Comparison of ENCODE assay signal across 8 cellular contexts in genomic region chr3:187746479-187747335, GRCh38. TPM values are rescaled to one million over a fixed set of nuclear protein-coding genes. Genes with fewer than 3 reads are reported as not detected.
A peak's percentile ranks its signal among the peaks of the same experiment; 100 is the strongest.
DNase-seq lines count a peak whose midpoint lies in the region; ATAC-seq lines count a peak whose summit lies in the region.

No MANE protein-coding gene starts in this region.

- peak overlapping the region; percentile 94 for H3K9ac ChIP-seq in HUES64 (ENCODE audit: low read depth, low read length)

- H3K4me3 ChIP-seq in ACC112 (ENCODE audit: low read depth, low read length) (peak overlapping the region; percentile 96), HUES64 (ENCODE audit: low read length) (peak overlapping the region; percentile 86)

- DNase-seq in astrocyte of the hippocampus (ENCODE audit: low read depth, low spot score) (peak; percentile 60), kidney glomerular epithelial cell (lab: John Stamatoyannopoulos, UW) (peak; percentile 29), UCSD-AML1 (lab: John Stamatoyannopoulos, UW; ENCODE audit: unreplicated experiment) (no peak), NCI-H1436 (lab: John Stamatoyannopoulos, UW) (no peak)
- DNase-seq in stimulated activated naive CD4-positive, alpha-beta T cell treated with Interleukin-2 at 50 U/mL for 16 hours (lab: John Stamatoyannopoulos, UW) = peak; percentile 44

- no peaks in the 10 kb centered on the region for H3K9me3 ChIP-seq in HUES64 (ENCODE audit: insufficient read depth, low read depth, low read length)

- H3K36me3 ChIP-seq in ACC112 (ENCODE audit: insufficient read depth, low read length) = no peaks in the 10 kb centered on the region
- no peaks in the 10 kb centered on the region for H3K36me3 ChIP-seq in HUES64 (ENCODE audit: insufficient read depth, low read length)

- peaks cover 31% of the 10 kb centered on the region for H3K79me2 ChIP-seq in ACC112 (ENCODE audit: control insufficient read depth, insufficient read depth, low read length, unreplicated experiment)

- H3K4me1 ChIP-seq in ACC112 (ENCODE audit: control insufficient read depth, insufficient read depth, low read length, unreplicated experiment) = peaks cover 17% of the 10 kb centered on the region
- peaks cover 49% of the 10 kb centered on the region for H3K4me1 ChIP-seq in HUES64 (ENCODE audit: insufficient read depth, low read length)

- H2AFZ ChIP-seq in ACC112 (ENCODE audit: low read length, unreplicated experiment) = peak overlapping the region; percentile 52

- H3K27ac ChIP-seq in ACC112 (ENCODE audit: low read depth, low read length) (peak overlapping the region; percentile 97), HUES64 (ENCODE audit: low read depth, low read length) (peak overlapping the region; percentile 54; the same call in 1 of the 2 replicates)

- H3K27me3 ChIP-seq in ACC112 (ENCODE audit: insufficient read depth, low read length) (no peaks in the 10 kb centered on the region), HUES64 (ENCODE audit: insufficient read depth, low read length) (peaks cover 10% of the 10 kb centered on the region)

- ATAC-seq in GM21619 (IDR thresholded peaks at IDR 0.05; ENCODE audit: unreplicated experiment) = no peak

- 16% methylated on average over 8 of the region's 11 CpGs for WGBS in HUES64

RNA-seq across cellular contexts. Expression of gene BCL6, which starts 1.4 kb away (rescaled TPM):
- 2.3 TPM for polyA plus RNA-seq in HUES64 (2013, experiment 1 of 2)
- 3.0 TPM for polyA plus RNA-seq in HUES64 (2013, experiment 2 of 2)

RNA-seq across cellular contexts. Expression of gene RTP2, which starts 44.4 kb away (rescaled TPM):
- polyA plus RNA-seq in HUES64 (2013, experiment 1 of 2) = not detected
- not detected for polyA plus RNA-seq in HUES64 (2013, experiment 2 of 2)

Comparison
In these comparisons a context has a peak if more than half of its experiments do, and no peak if none do; other contexts are left out.
1. DNase-seq: peak in astrocyte of the hippocampus (single experiment), kidney glomerular epithelial cell (single experiment) and stimulated activated naive CD4-positive, alpha-beta T cell treated with Interleukin-2 at 50 U/mL for 16 hours (single experiment); none in UCSD-AML1 (single experiment) and NCI-H1436 (single experiment).